10 cellular contexts compared by ENCODE assay signal in the genomic region with DNA sequence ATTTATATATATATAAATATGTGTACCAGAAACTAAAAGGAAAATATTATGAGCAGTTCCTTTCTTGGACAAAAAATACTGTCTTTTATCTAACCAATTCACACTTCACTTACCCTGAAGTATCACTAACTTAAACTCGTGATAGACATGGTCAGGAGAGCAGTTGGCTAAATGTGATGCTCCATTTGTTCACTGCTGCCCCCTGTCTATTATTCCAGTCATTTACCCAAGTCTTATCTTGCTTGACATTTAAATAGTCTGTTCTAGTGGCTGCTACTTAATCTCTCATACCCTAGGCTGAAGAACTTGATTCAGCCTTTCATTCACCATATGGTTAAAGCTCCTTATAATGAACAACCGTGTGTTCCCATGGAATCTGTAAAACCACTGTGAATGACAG.
DNase-seq lines count a peak whose midpoint lies in the region; ATAC-seq and TF ChIP-seq lines count a peak whose summit lies in the region.
"Had no signal": no experiment of that assay in that cellular context is flagged by ENCODE, and none has a peak within 500 bp of the region (broad histone marks: within the 10 kb centered on the region; RNA-seq: fewer than 3 reads in every experiment).

No MANE protein-coding gene starts in this region.

- ATAC-seq in foreskin keratinocyte, result peak; percentile 52
- ATAC-seq in HG02981 (IDR thresholded peaks at IDR 0.05; ENCODE audit: unreplicated experiment), result no peak
- ATAC-seq in stimulated activated naive CD8-positive, alpha-beta T cell treated with anti-CD3 and anti-CD28 coated beads, Interleukin-15, Interleukin-2, amounts not matched to agents 100 U/mL and 50 U/mL, for 24 hours, result no peak

- DNase-seq in COLO829 (ENCODE audit: low spot score) (peak; percentile 26), HT-29 (ENCODE audit: low spot score) (peak; percentile 58), RKO (ENCODE audit: low spot score) (peak; percentile 58), foreskin keratinocyte (peak; percentile 3 to 13), CD14-positive monocyte (ENCODE audit: low spot score) (no peak), NCI-H1930 (lab: John Stamatoyannopoulos, UW) (no peak)
- DNase-seq in stimulated activated naive CD8-positive, alpha-beta T cell treated with anti-CD3 and anti-CD28 coated beads, Interleukin-15, Interleukin-2, amounts not matched to agents 100 U/mL and 50 U/mL, for 24 hours, result no peak
- DNase-seq: activated naive CD8-positive, alpha-beta T cell treated with anti-CD3 and anti-CD28 coated beads, Interleukin-2, amount 10 ng/mL, durations not matched to agents 7 days and 5 days; small intestine had no signal

- no peak overlapping the region for H3K4me3 Mint-ChIP-seq in CD14-positive monocyte
- H3K4me3 Mint-ChIP-seq: activated naive CD8-positive, alpha-beta T cell treated with anti-CD3 and anti-CD28 coated beads, Interleukin-2, amount 10 ng/mL, durations not matched to agents 7 days and 5 days had no signal

- intact Hi-C loops in CD14-positive monocyte (cut with micrococcal nuclease), result no loop called here

- no peaks in the 10 kb centered on the region for H3K36me3 Mint-ChIP-seq in CD14-positive monocyte
- H3K36me3 Mint-ChIP-seq: activated naive CD8-positive, alpha-beta T cell treated with anti-CD3 and anti-CD28 coated beads, Interleukin-2, amount 10 ng/mL, durations not matched to agents 7 days and 5 days had no signal

- no peaks in the 10 kb centered on the region for H3K27me3 Mint-ChIP-seq in CD14-positive monocyte (ENCODE audit: low read depth in 3 of 3)
- H3K27me3 Mint-ChIP-seq: activated naive CD8-positive, alpha-beta T cell treated with anti-CD3 and anti-CD28 coated beads, Interleukin-2, amount 10 ng/mL, durations not matched to agents 7 days and 5 days had no signal

- H3K27ac Mint-ChIP-seq in CD14-positive monocyte, result no peak overlapping the region
- H3K27ac Mint-ChIP-seq: activated naive CD8-positive, alpha-beta T cell treated with anti-CD3 and anti-CD28 coated beads, Interleukin-2, amount 10 ng/mL, durations not matched to agents 7 days and 5 days had no signal

- H3K4me1 Mint-ChIP-seq in CD14-positive monocyte, result no peaks in the 10 kb centered on the region
- H3K4me1 Mint-ChIP-seq: activated naive CD8-positive, alpha-beta T cell treated with anti-CD3 and anti-CD28 coated beads, Interleukin-2, amount 10 ng/mL, durations not matched to agents 7 days and 5 days had no signal

- no peaks in the 10 kb centered on the region for H3K27me3 ChIP-seq in foreskin keratinocyte

- peaks cover 0 to 4% (median 3%) of the 10 kb centered on the region in 7 donors for H3K9me3 Mint-ChIP-seq in CD14-positive monocyte
- H3K9me3 Mint-ChIP-seq: activated naive CD8-positive, alpha-beta T cell treated with anti-CD3 and anti-CD28 coated beads, Interleukin-2, amount 10 ng/mL, durations not matched to agents 7 days and 5 days had no signal

- no peak overlapping the region for H3K27ac ChIP-seq in foreskin keratinocyte

- TF ChIP-seq CTCF in foreskin keratinocyte (conservative IDR thresholded peaks at IDR 0.05), result peak; percentile 54
- TF ChIP-seq CTCF in CD14-positive monocyte (IDR thresholded peaks at IDR 0.05), result no peak

- no peaks in the 10 kb centered on the region for H3K4me1 ChIP-seq in foreskin keratinocyte

Comparison
In these comparisons a context has a peak if more than half of its experiments do, and no peak if none do; other contexts are left out.
1. DNase-seq: peak in COLO829 (single experiment), HT-29 (single experiment), RKO (single experiment) and foreskin keratinocyte (2 of 2); none in CD14-positive monocyte (single experiment), NCI-H1930 (0 of 2) and stimulated activated naive CD8-positive, alpha-beta T cell treated with anti-CD3 and anti-CD28 coated beads, Interleukin-15, Interleukin-2, amounts not matched to agents 100 U/mL and 50 U/mL, for 24 hours (single experiment).